37 cellular contexts compared by ENCODE assay signal in the genomic region with DNA sequence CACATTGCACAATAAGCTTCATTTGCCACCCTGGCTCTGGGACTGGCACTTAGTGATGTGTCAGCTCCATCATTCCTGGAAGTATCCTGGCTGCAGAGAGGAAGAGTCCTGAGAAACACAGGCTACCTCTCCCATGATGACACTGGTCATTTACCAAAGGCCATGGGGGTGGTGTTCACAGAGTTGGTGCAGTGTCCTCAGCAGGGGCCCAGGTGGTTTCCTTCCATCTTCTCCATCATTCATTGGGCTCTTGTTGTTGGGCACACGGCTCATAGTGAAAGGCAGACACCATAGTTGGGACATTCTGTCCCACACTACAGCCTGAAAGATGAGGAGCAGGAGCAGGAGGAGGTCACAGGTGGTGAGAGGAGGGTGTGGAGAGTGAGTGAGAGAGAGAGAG. TPM values are rescaled to one million over a fixed set of nuclear protein-coding genes. Genes with fewer than 3 reads are reported as not detected.
"Had no signal": no experiment of that assay in that cellular context is flagged by ENCODE, and none has a peak within 500 bp of the region (broad histone marks: within the 10 kb centered on the region; RNA-seq: fewer than 3 reads in every experiment).

No MANE protein-coding gene starts in this region.

- H3K9me3 ChIP-seq: adrenal gland, body of pancreas, breast epithelium had no signal

- FAIRE-seq: astrocyte, TTC549 had no signal

- DNase-seq: activated B cell treated with CpG ODN at 0.5 μM for 24 hours; activated CD4-positive, alpha-beta memory T cell treated with anti-CD3 and anti-CD28 coated beads for 36 hours; activated CD4-positive, alpha-beta T cell treated with anti-CD3 and anti-CD28 coated beads for 4 hours; activated CD4-positive, alpha-beta T cell treated with anti-CD3 and anti-CD28 coated beads, Interleukin-2, amount 10 ng/mL, durations not matched to agents 24 days and 14 days; activated CD4-positive, alpha-beta T cell treated with anti-CD3 and anti-CD28 coated beads, Interleukin-2, amount 50 U/mL, for 1 hour; activated CD4-positive, alpha-beta T cell treated with anti-CD3 and anti-CD28 coated beads, Interleukin-2, amount 50 U/mL, for 4 hours; activated CD4-positive, CD25-positive, alpha-beta regulatory T cell treated with anti-CD3 and anti-CD28 coated beads, Interleukin-2, amount 50 U/mL, for 72 hours; activated CD8-positive, alpha-beta memory T cell treated with anti-CD3 and anti-CD28 coated beads, Interleukin-2, amount 50 U/mL, for 4 hours; activated CD8-positive, alpha-beta T cell treated with anti-CD3 and anti-CD28 coated beads for 36 hours; activated effector memory CD4-positive, alpha-beta T cell treated with anti-CD3 and anti-CD28 coated beads, Interleukin-2, amount 50 U/mL, for 16 hours; activated gamma-delta T cell treated with Interleukin-2 at 50 U/mL for 16 hours; activated naive CD4-positive, alpha-beta T cell; activated naive CD4-positive, alpha-beta T cell treated with anti-CD3 and anti-CD28 coated beads for 36 hours; activated naive CD4-positive, alpha-beta T cell treated with anti-CD3 and anti-CD28 coated beads, Interleukin-2, amount 50 U/mL, for 16 hours; activated naive CD8-positive, alpha-beta T cell treated with anti-CD3 and anti-CD28 coated beads for 36 hours; activated T-cell treated with anti-CD3 and anti-CD28 coated beads for 4 hours; activated T-cell treated with anti-CD3 and anti-CD28 coated beads, Interleukin-2, amount 50 U/mL, for 1 hour; activated T-cell treated with anti-CD3 and anti-CD28 coated beads, Interleukin-2, amount 50 U/mL, for 4 hours; activated T-cell treated with anti-CD3 and anti-CD28 coated beads, Interleukin-2, amount 50 U/mL, for 72 hours; adrenal gland; amniotic stem cell; aorta; body of pancreas; brain microvascular endothelial cell; central memory CD4-positive, alpha-beta T cell; T-helper 1 cell; T-helper 2 cell; T-helper 9 cell had no signal

- ATAC-seq: activated CD8-positive, alpha-beta T cell treated with anti-CD3 and anti-CD28 coated beads for 36 hours; activated naive CD4-positive, alpha-beta T cell treated with anti-CD3 and anti-CD28 coated beads, Interleukin-2, amount 50 U/mL, for 72 hours; activated T-cell treated with anti-CD3 and anti-CD28 coated beads, Interleukin-2, amount 50 U/mL, for 4 hours; activated T-cell treated with anti-CD3 and anti-CD28 coated beads, Interleukin-2, amount 50 U/mL, for 72 hours; activated T-helper 17 cell treated with anti-CD3 and anti-CD28 coated beads, Interleukin-2, amount 50 U/mL, for 72 hours; body of pancreas had no signal

- H3K4me1 ChIP-seq: adrenal gland, body of pancreas, breast epithelium had no signal

- H3K27ac ChIP-seq: adrenal gland, body of pancreas, brain microvascular endothelial cell, breast epithelium, VCaP had no signal

- H3K4me3 ChIP-seq: adrenal gland, body of pancreas, breast epithelium had no signal

- H3K27me3 ChIP-seq: adrenal gland, body of pancreas, brain microvascular endothelial cell, breast epithelium had no signal

- H3K36me3 ChIP-seq: adrenal gland, brain microvascular endothelial cell, breast epithelium had no signal

RNA-seq across cellular contexts. Expression of a gene that starts 15.8 kb away (rescaled TPM):
- total RNA-seq: activated B cell treated with CpG ODN at 0.5 μM for 24 hours; activated CD4-positive, alpha-beta memory T cell treated with anti-CD3 and anti-CD28 coated beads for 36 hours; activated CD4-positive, alpha-beta T cell treated with anti-CD3 and anti-CD28 coated beads, Interleukin-2, amount 10 ng/mL, durations not matched to agents 24 days and 14 days; activated CD8-positive, alpha-beta memory T cell treated with anti-CD3 and anti-CD28 coated beads for 36 hours; activated CD8-positive, alpha-beta T cell treated with anti-CD3 and anti-CD28 coated beads for 36 hours; activated naive CD4-positive, alpha-beta T cell treated with anti-CD3 and anti-CD28 coated beads for 36 hours; activated naive CD4-positive, alpha-beta T cell treated with anti-CD3 and anti-CD28 coated beads, Interleukin-2, amount 50 U/mL, for 72 hours; activated naive CD8-positive, alpha-beta T cell treated with anti-CD3 and anti-CD28 coated beads for 36 hours; activated T-cell treated with anti-CD3 and anti-CD28 coated beads, Interleukin-2, amount 50 U/mL, for 4 hours; activated T-cell treated with anti-CD3 and anti-CD28 coated beads, Interleukin-2, amount 50 U/mL, for 72 hours; activated T-helper 1 cell treated with anti-CD3 and anti-CD28 coated beads, Interleukin-12 subunit alpha, Interleukin-12 subunit beta, Interleukin-2, Interleukin-4 antibody, amounts not matched to agents 30 ng/mL and 10 ng/mL and 1 ng/mL, durations not matched to agents 14 hours and 24 hours and 36 hours; activated T-helper 17 cell treated with anti-CD3 and anti-CD28 coated beads, Interleukin-2, amount 50 U/mL, for 72 hours; astrocyte; body of pancreas; breast epithelium; cardiac septum had no signal
- polyA plus RNA-seq: aorta had no signal

RNA-seq across cellular contexts. Expression of a gene that starts 60.0 kb away (rescaled TPM):
- total RNA-seq: activated B cell treated with CpG ODN at 0.5 μM for 24 hours; activated CD4-positive, alpha-beta memory T cell treated with anti-CD3 and anti-CD28 coated beads for 36 hours; activated CD4-positive, alpha-beta T cell treated with anti-CD3 and anti-CD28 coated beads, Interleukin-2, amount 10 ng/mL, durations not matched to agents 24 days and 14 days; activated CD8-positive, alpha-beta memory T cell treated with anti-CD3 and anti-CD28 coated beads for 36 hours; activated CD8-positive, alpha-beta T cell treated with anti-CD3 and anti-CD28 coated beads for 36 hours; activated naive CD4-positive, alpha-beta T cell treated with anti-CD3 and anti-CD28 coated beads for 36 hours; activated naive CD4-positive, alpha-beta T cell treated with anti-CD3 and anti-CD28 coated beads, Interleukin-2, amount 50 U/mL, for 72 hours; activated naive CD8-positive, alpha-beta T cell treated with anti-CD3 and anti-CD28 coated beads for 36 hours; activated T-cell treated with anti-CD3 and anti-CD28 coated beads, Interleukin-2, amount 50 U/mL, for 4 hours; activated T-cell treated with anti-CD3 and anti-CD28 coated beads, Interleukin-2, amount 50 U/mL, for 72 hours; activated T-helper 1 cell treated with anti-CD3 and anti-CD28 coated beads, Interleukin-12 subunit alpha, Interleukin-12 subunit beta, Interleukin-2, Interleukin-4 antibody, amounts not matched to agents 30 ng/mL and 10 ng/mL and 1 ng/mL, durations not matched to agents 14 hours and 24 hours and 36 hours; activated T-helper 17 cell treated with anti-CD3 and anti-CD28 coated beads, Interleukin-2, amount 50 U/mL, for 72 hours; body of pancreas; breast epithelium; cardiac septum had no signal
- polyA plus RNA-seq: aorta had no signal
